ENCODE assay signal across 1 cellular context in the genomic region with DNA sequence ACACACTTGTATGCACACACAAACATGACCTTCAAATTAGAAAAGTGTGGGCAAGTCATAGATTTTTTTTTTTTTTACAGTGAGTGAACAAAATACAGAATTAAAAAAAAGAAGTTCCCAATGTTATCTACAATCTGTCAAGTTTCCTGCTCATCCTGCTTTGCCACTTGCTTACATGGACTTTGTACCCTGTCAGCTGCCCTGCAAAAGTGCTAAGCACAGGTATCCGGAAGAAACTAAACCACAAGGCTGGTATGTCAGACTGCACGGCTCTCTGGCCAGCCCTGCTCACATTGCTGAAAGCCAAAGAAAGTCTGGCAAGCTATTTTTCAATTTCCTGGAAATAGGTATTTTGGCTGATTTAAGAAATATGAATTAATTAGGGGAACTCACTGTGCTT.
TF ChIP-seq lines count a peak whose summit lies in the region.

No MANE protein-coding gene starts in this region.

TF ChIP-seq in GM12878, 131 proteins besides CTCF, POLR2A, EP300 and RAD21 (continued from another document):
- TF ChIP-seq ZNF592 (IDR thresholded peaks at IDR 0.05) (no peak), MEF2B (IDR thresholded peaks at IDR 0.05; ENCODE audit: partially characterized antibody, poor library complexity, severe bottlenecking) (no peak), IKZF1 (conservative IDR thresholded peaks at IDR 0.05) (0 out of 2 replicates have a peak, but pooled peaks have one; percentile 35), ATF2 (IDR thresholded peaks at IDR 0.05; ENCODE audit: low read length) (no peak), GABPA (IDR thresholded peaks at IDR 0.05; ENCODE audit: low read depth) (no peak), YY1 (IDR thresholded peaks at IDR 0.05; ENCODE audit: low read depth, low read length) (no peak), ZNF274 (IDR thresholded peaks at IDR 0.05; ENCODE audit: insufficient read depth, insufficient read length) (no peak), MLLT1 (IDR thresholded peaks at IDR 0.05) (no peak), MYC (IDR thresholded peaks at IDR 0.05; ENCODE audit: insufficient read depth, insufficient read length, insufficient replicate concordance, low read length, severe bottlenecking) (no peak), MYB (IDR thresholded peaks at IDR 0.05; ENCODE audit: borderline replicate concordance, low read depth, low read length) (no peak), TAF1 (IDR thresholded peaks at IDR 0.05; ENCODE audit: borderline replicate concordance, low read depth, low read length) (no peak), CHD1 (IDR thresholded peaks at IDR 0.05; ENCODE audit: low read depth, low read length) (no peak), NFYA (IDR thresholded peaks at IDR 0.05; ENCODE audit: borderline replicate concordance, low read depth, low read length) (no peak), BACH1 (IDR thresholded peaks at IDR 0.05; ENCODE audit: borderline replicate concordance) (no peak), IKZF2 (IDR thresholded peaks at IDR 0.05) (peak in 1 of 2 experiments; percentile 31; a peak in 2 of 4 replicates), ETV6 (conservative IDR thresholded peaks at IDR 0.05 in 1 of 2, IDR thresholded peaks at IDR 0.05 in 1 of 2; ENCODE audit: borderline replicate concordance in 1 of 2, low read depth in 1 of 2) (no peak), NRF1 (conservative IDR thresholded peaks at IDR 0.05; ENCODE audit: low read depth, low read length) (no peak), SMARCA5 (IDR thresholded peaks at IDR 0.05) (no peak), NFIC (IDR thresholded peaks at IDR 0.05; ENCODE audit: low read depth, low read length) (no peak), HDAC2 (IDR thresholded peaks at IDR 0.05) (no peak), PAX8 (IDR thresholded peaks at IDR 0.05) (no peak), KAT2A (conservative IDR thresholded peaks at IDR 0.05; ENCODE audit: control insufficient read depth, low read depth, low read length) (no peak), JUNB (IDR thresholded peaks at IDR 0.05) (no peak), SIX5 (IDR thresholded peaks at IDR 0.05; ENCODE audit: low read depth, low read length, severe bottlenecking) (no peak), PML (IDR thresholded peaks at IDR 0.05; ENCODE audit: low read length) (no peak), FOXM1 (IDR thresholded peaks at IDR 0.05; ENCODE audit: low read depth, low read length) (no peak), TCF7 (IDR thresholded peaks at IDR 0.05; ENCODE audit: borderline replicate concordance) (no peak), CEBPB (IDR thresholded peaks at IDR 0.05; ENCODE audit: borderline replicate concordance in 1 of 2, low read depth in 2 of 2, low read length in 2 of 2) (no peak), WRNIP1 (IDR thresholded peaks at IDR 0.05; ENCODE audit: borderline replicate concordance, low read depth, low read length) (no peak), IRF3 (IDR thresholded peaks at IDR 0.05) (no peak), BRCA1 (IDR thresholded peaks at IDR 0.05; ENCODE audit: low read depth, low read length) (no peak), ZNF207 (IDR thresholded peaks at IDR 0.05; ENCODE audit: borderline replicate concordance) (no peak), REST (IDR thresholded peaks at IDR 0.05; ENCODE audit: low read depth, low read length) (no peak), BHLHE40 (IDR thresholded peaks at IDR 0.05; ENCODE audit: borderline replicate concordance in 1 of 2, low read depth in 2 of 2, low read length in 1 of 2) (peak in 1 of 2 experiments; percentile 52; a peak in 1 of 4 replicates), NR2F1 (conservative IDR thresholded peaks at IDR 0.05) (no peak)
- TF ChIP-seq, protein P1, sequence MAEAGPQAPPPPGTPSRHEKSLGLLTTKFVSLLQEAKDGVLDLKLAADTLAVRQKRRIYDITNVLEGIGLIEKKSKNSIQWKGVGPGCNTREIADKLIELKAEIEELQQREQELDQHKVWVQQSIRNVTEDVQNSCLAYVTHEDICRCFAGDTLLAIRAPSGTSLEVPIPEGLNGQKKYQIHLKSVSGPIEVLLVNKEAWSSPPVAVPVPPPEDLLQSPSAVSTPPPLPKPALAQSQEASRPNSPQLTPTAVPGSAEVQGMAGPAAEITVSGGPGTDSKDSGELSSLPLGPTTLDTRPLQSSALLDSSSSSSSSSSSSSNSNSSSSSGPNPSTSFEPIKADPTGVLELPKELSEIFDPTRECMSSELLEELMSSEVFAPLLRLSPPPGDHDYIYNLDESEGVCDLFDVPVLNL (IDR thresholded peaks at IDR 0.05; ENCODE audit: low read depth, low read length), result no peak
- TF ChIP-seq, protein P2, sequence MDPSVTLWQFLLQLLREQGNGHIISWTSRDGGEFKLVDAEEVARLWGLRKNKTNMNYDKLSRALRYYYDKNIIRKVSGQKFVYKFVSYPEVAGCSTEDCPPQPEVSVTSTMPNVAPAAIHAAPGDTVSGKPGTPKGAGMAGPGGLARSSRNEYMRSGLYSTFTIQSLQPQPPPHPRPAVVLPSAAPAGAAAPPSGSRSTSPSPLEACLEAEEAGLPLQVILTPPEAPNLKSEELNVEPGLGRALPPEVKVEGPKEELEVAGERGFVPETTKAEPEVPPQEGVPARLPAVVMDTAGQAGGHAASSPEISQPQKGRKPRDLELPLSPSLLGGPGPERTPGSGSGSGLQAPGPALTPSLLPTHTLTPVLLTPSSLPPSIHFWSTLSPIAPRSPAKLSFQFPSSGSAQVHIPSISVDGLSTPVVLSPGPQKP (IDR thresholded peaks at IDR 0.05; ENCODE audit: low read depth, low read length), result no peak
- TF ChIP-seq, protein P3, sequence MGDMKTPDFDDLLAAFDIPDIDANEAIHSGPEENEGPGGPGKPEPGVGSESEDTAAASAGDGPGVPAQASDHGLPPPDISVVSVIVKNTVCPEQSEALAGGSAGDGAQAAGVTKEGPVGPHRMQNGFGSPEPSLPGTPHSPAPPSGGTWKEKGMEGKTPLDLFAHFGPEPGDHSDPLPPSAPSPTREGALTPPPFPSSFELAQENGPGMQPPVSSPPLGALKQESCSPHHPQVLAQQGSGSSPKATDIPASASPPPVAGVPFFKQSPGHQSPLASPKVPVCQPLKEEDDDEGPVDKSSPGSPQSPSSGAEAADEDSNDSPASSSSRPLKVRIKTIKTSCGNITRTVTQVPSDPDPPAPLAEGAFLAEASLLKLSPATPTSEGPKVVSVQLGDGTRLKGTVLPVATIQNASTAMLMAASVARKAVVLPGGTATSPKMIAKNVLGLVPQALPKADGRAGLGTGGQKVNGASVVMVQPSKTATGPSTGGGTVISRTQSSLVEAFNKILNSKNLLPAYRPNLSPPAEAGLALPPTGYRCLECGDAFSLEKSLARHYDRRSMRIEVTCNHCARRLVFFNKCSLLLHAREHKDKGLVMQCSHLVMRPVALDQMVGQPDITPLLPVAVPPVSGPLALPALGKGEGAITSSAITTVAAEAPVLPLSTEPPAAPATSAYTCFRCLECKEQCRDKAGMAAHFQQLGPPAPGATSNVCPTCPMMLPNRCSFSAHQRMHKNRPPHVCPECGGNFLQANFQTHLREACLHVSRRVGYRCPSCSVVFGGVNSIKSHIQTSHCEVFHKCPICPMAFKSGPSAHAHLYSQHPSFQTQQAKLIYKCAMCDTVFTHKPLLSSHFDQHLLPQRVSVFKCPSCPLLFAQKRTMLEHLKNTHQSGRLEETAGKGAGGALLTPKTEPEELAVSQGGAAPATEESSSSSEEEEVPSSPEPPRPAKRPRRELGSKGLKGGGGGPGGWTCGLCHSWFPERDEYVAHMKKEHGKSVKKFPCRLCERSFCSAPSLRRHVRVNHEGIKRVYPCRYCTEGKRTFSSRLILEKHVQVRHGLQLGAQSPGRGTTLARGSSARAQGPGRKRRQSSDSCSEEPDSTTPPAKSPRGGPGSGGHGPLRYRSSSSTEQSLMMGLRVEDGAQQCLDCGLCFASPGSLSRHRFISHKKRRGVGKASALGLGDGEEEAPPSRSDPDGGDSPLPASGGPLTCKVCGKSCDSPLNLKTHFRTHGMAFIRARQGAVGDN (IDR thresholded peaks at IDR 0.05), result 0 out of 2 replicates have a peak, but pooled peaks have one; percentile 20
TF ChIP-seq in GM12878: peak in this region for 5.
